Comparison of ENCODE assay signal across 18 cellular contexts in genomic region chr22:19062139-19062789, GRCh38. TPM values are rescaled to one million over a fixed set of nuclear protein-coding genes. Genes with fewer than 3 reads are reported as not detected.
DNase-seq lines count a peak whose midpoint lies in the region; ATAC-seq and TF ChIP-seq lines count a peak whose summit lies in the region.
"Had no signal": no experiment of that assay in that cellular context is flagged by ENCODE, and none has a peak within 500 bp of the region (broad histone marks: within the 10 kb centered on the region; RNA-seq: fewer than 3 reads in every experiment).

No MANE protein-coding gene starts in this region.

- H3K36me3 Mint-ChIP-seq in Caco-2 (ENCODE audit: insufficient read depth, unreplicated experiment) = peaks cover 27% of the 10 kb centered on the region
- peaks cover 50% of the 10 kb centered on the region for H3K36me3 Mint-ChIP-seq in central memory CD8-positive, alpha-beta T cell (ENCODE audit: insufficient read depth)

- H3K4me1 ChIP-seq in Caco-2 = no peaks in the 10 kb centered on the region; the same call in 1 of the 2 replicates
- no peaks in the 10 kb centered on the region for H3K4me1 ChIP-seq in neutrophil (ENCODE audit: control insufficient read depth in 1 of 2, insufficient read depth in 1 of 2, low read depth in 1 of 2, low read length in 1 of 2)
- no peaks in the 10 kb centered on the region for H3K4me1 ChIP-seq in OCI-LY7 (ENCODE audit: insufficient read depth, low read length, poor library complexity, severe bottlenecking)

- H3K4me3 Mint-ChIP-seq in Caco-2 (ENCODE audit: unreplicated experiment) = no peak overlapping the region
- no peak overlapping the region for H3K4me3 Mint-ChIP-seq in central memory CD8-positive, alpha-beta T cell
- H3K4me3 Mint-ChIP-seq: activated naive CD4-positive, alpha-beta T cell treated with anti-CD3 and anti-CD28 coated beads for 36 hours; CD4-positive, alpha-beta memory T cell had no signal

- no peaks in the 10 kb centered on the region for H4K20me1 ChIP-seq in OCI-LY7 (ENCODE audit: insufficient read depth, low read length)

- intact Hi-C loops in Caco-2 (cut with micrococcal nuclease; ENCODE audit: unreplicated experiment) (no loop called here), OCI-LY7 (cut with micrococcal nuclease; ENCODE audit: unreplicated experiment) (no loop called here)

- TF ChIP-seq CTCF in Caco-2 (IDR thresholded peaks at IDR 0.05; ENCODE audit: insufficient read depth in 1 of 2, low read depth in 1 of 2, low read length in 1 of 2, severe bottlenecking in 1 of 2, unreplicated experiment in 1 of 2) (no peak), neutrophil (IDR thresholded peaks at IDR 0.05) (no peak), OCI-LY7 (conservative IDR thresholded peaks at IDR 0.05; ENCODE audit: low read length) (no peak)

- no peak overlapping the region for H2AFZ ChIP-seq in OCI-LY7 (ENCODE audit: low read length)

- H3K9me3 Mint-ChIP-seq in Caco-2 (ENCODE audit: unreplicated experiment) = no peaks in the 10 kb centered on the region
- H3K9me3 Mint-ChIP-seq in central memory CD8-positive, alpha-beta T cell = no peaks in the 10 kb centered on the region
- H3K9me3 Mint-ChIP-seq: activated naive CD4-positive, alpha-beta T cell treated with anti-CD3 and anti-CD28 coated beads for 36 hours; naive thymus-derived CD8-positive, alpha-beta T cell had no signal

- H3K36me3 ChIP-seq in Caco-2 (ENCODE audit: control insufficient read depth, insufficient read depth, low read length) (peaks cover 2% of the 10 kb centered on the region), H7 (replicated peaks; ENCODE audit: control insufficient read depth, insufficient read depth, low read length) (peaks cover 22% of the 10 kb centered on the region), neutrophil (peaks cover 99% of the 10 kb centered on the region), OCI-LY7 (ENCODE audit: insufficient read depth, low read length) (peaks cover 68% of the 10 kb centered on the region)

- H3K4me3 ChIP-seq in Caco-2 (ENCODE audit: low read depth, low read length) (no peak overlapping the region), H7 (ENCODE audit: insufficient read depth, low read depth, low read length) (no peak overlapping the region), neutrophil (ENCODE audit: low read depth in 1 of 2, low read length in 1 of 2) (no peak overlapping the region), OCI-LY7 (ENCODE audit: low read depth, low read length, poor library complexity, severe bottlenecking) (no peak overlapping the region)
- H3K4me3 ChIP-seq: thoracic aorta had no signal

- H3K4me1 Mint-ChIP-seq in Caco-2 (ENCODE audit: low read depth, unreplicated experiment) = no peaks in the 10 kb centered on the region
- H3K4me1 Mint-ChIP-seq in central memory CD8-positive, alpha-beta T cell = peaks cover 25% of the 10 kb centered on the region

- no peak for DNase-seq in Caco-2
- DNase-seq in H7 = peak; percentile 23
- DNase-seq in central memory CD8-positive, alpha-beta T cell (ENCODE audit: low spot score in 2 of 2) = no peak
- no peak for DNase-seq in NCI-H1694 treated with DMSO at 0.1 percent for 48 hours (lab: John Stamatoyannopoulos, UW)
- no peak for DNase-seq in activated CD4-positive, alpha-beta T cell treated with anti-CD3 and anti-CD28 coated beads for 4 hours
- DNase-seq in DMS53 (lab: John Stamatoyannopoulos, UW) = no peak
- DNase-seq in OCI-LY7 (ENCODE audit: low spot score) = no peak
- DNase-seq: activated naive CD4-positive, alpha-beta T cell treated with anti-CD3 and anti-CD28 coated beads for 36 hours; activated T-cell treated with anti-CD3 and anti-CD28 coated beads for 4 hours; CD4-positive, alpha-beta memory T cell; cortex of kidney; DND-41; KG1; naive thymus-derived CD8-positive, alpha-beta T cell; NCI-H2081; NCI-H446 treated with DMSO at 0.1 percent for 48 hours had no signal

- peak overlapping the region; percentile 26 for H3K27ac Mint-ChIP-seq in Caco-2 (ENCODE audit: unreplicated experiment)
- peak overlapping the region; percentile 61 for H3K27ac Mint-ChIP-seq in central memory CD8-positive, alpha-beta T cell (ENCODE audit: low read depth)
- H3K27ac Mint-ChIP-seq: activated naive CD4-positive, alpha-beta T cell treated with anti-CD3 and anti-CD28 coated beads for 36 hours had no signal

- no TSS peak for BruUV-seq in Caco-2 (replicated peaks; lab: Mats Ljungman, UMichigan)
- BruUV-seq in OCI-LY7 (replicated peaks; lab: Mats Ljungman, UMichigan) = no TSS peak

- no peaks in the 10 kb centered on the region for H3K9me3 ChIP-seq in Caco-2
- H3K9me3 ChIP-seq in neutrophil = no peaks in the 10 kb centered on the region
- H3K9me3 ChIP-seq in OCI-LY7 (ENCODE audit: low read length) = no peaks in the 10 kb centered on the region
- H3K9me3 ChIP-seq: thoracic aorta had no signal

- H3K27ac ChIP-seq in neutrophil (peak overlapping the region; percentile 20), OCI-LY7 (ENCODE audit: low read depth, low read length, poor library complexity, severe bottlenecking) (no peak overlapping the region)
- H3K27ac ChIP-seq: thoracic aorta had no signal

- H3K4me2 ChIP-seq in OCI-LY7 (ENCODE audit: low read length) = no peak overlapping the region

- CTCF ChIA-PET in Caco-2 (lab: Charles Lee) (no interaction called here), OCI-LY7 (lab: Charles Lee; ENCODE audit: unreplicated experiment) (no interaction called here)

- no peak for ATAC-seq in central memory CD8-positive, alpha-beta T cell (replicated peaks; ENCODE audit: extremely low read depth, poor library complexity, severe bottlenecking)
- ATAC-seq: naive thymus-derived CD8-positive, alpha-beta T cell had no signal

- no peaks in the 10 kb centered on the region for H3K79me2 ChIP-seq in OCI-LY7 (ENCODE audit: insufficient read depth, low read depth, low read length)

- H3K27me3 Mint-ChIP-seq in Caco-2 (ENCODE audit: insufficient read depth, unreplicated experiment) = no peaks in the 10 kb centered on the region
- H3K27me3 Mint-ChIP-seq in central memory CD8-positive, alpha-beta T cell = no peaks in the 10 kb centered on the region
- H3K27me3 Mint-ChIP-seq: CD4-positive, alpha-beta memory T cell; naive thymus-derived CD8-positive, alpha-beta T cell had no signal

- no peaks in the 10 kb centered on the region for H3K9me2 ChIP-seq in OCI-LY7 (ENCODE audit: insufficient read depth, low read length)

- H3K27me3 ChIP-seq in Caco-2 (replicated peaks; ENCODE audit: control insufficient read depth, insufficient read depth, low read length) = no peaks in the 10 kb centered on the region
- no peaks in the 10 kb centered on the region for H3K27me3 ChIP-seq in H7 (ENCODE audit: control insufficient read depth, insufficient read depth, low read length)
- no peaks in the 10 kb centered on the region for H3K27me3 ChIP-seq in neutrophil

- POLR2A ChIA-PET in Caco-2 (lab: Charles Lee) = no interaction called here
- POLR2A ChIA-PET in OCI-LY7 (lab: Charles Lee) = no interaction called here

RNA-seq across cellular contexts. Expression of gene DGCR2, which starts 59.9 kb away (rescaled TPM):
- total RNA-seq in Caco-2 (2022) (65.6 and 67.9 TPM in 2 replicates), OCI-LY7 (2022) (26.9 and 27.6 TPM in 2 replicates)
- total RNA-seq in H7 (2014; rRNA removed; shearing (Covaris generic)) = 60.1 and 72.4 TPM in 2 replicates
- 26.6 and 29.7 TPM in 2 replicates for total RNA-seq in OCI-LY7 (2014; rRNA removed; shearing (Covaris generic))
